In genomic region chr6:140677781-140678528, GRCh38 we compare ENCODE assay signal across 12 cellular contexts.
"Had no signal": no experiment of that assay in that cellular context is flagged by ENCODE, and none has a peak within 500 bp of the region (broad histone marks: within the 10 kb centered on the region; RNA-seq: fewer than 3 reads in every experiment).

No MANE protein-coding gene starts in this region.

- H3K27ac ChIP-seq: adrenal gland, testis had no signal

- H3K36me3 ChIP-seq: adrenal gland had no signal

- H3K27me3 ChIP-seq: adrenal gland, testis had no signal

- H3K9me3 ChIP-seq: adrenal gland, mucosa of descending colon, testis had no signal

- H3K4me1 ChIP-seq: adrenal gland, testis had no signal

- H3K4me3 ChIP-seq: adrenal gland, mucosa of descending colon, testis had no signal

- DNase-seq: activated CD4-positive, alpha-beta T cell treated with anti-CD3 and anti-CD28 coated beads, Interleukin-2, amount 50 U/mL, for 1 hour; activated naive CD4-positive, alpha-beta T cell treated with anti-CD3 and anti-CD28 coated beads, Interleukin-2, amount 50 U/mL, for 16 hours; adrenal gland; erythroblast; immature natural killer cell; mammary epithelial cell; mucosa of descending colon; occipital lobe; stimulated activated CD4-positive, alpha-beta T cell treated with anti-CD3 and anti-CD28 coated beads, Interleukin-2, amount 100 ng/mL, for 48 hours; stimulated activated naive CD8-positive, alpha-beta T cell treated with anti-CD3 and anti-CD28 coated beads, Interleukin-15, Interleukin-2, amounts not matched to agents 100 U/mL and 50 U/mL, for 24 hours; T-helper 17 cell; testis had no signal

- ATAC-seq: mucosa of descending colon; stimulated activated naive CD8-positive, alpha-beta T cell treated with anti-CD3 and anti-CD28 coated beads, Interleukin-15, Interleukin-2, amounts not matched to agents 100 U/mL and 50 U/mL, for 24 hours; T-helper 17 cell had no signal
